In genomic region chr2:127679680-127680361, GRCh38 we compare ENCODE assay signal across 18 cellular contexts. TPM values are rescaled to one million over a fixed set of nuclear protein-coding genes. Genes with fewer than 3 reads are reported as not detected.
"Had no signal": no experiment of that assay in that cellular context is flagged by ENCODE, and none has a peak within 500 bp of the region (broad histone marks: within the 10 kb centered on the region; RNA-seq: fewer than 3 reads in every experiment).

No MANE protein-coding gene starts in this region.

- DNase-seq: activated CD4-positive, alpha-beta T cell treated with anti-CD3 and anti-CD28 coated beads for 4 hours; activated CD8-positive, alpha-beta memory T cell treated with anti-CD3 and anti-CD28 coated beads, Interleukin-2, amount 50 U/mL, for 4 hours; activated CD8-positive, alpha-beta T cell treated with anti-CD3 and anti-CD28 coated beads for 36 hours; activated gamma-delta T cell treated with Interleukin-2 at 50 U/mL for 16 hours; activated naive CD8-positive, alpha-beta T cell treated with anti-CD3 and anti-CD28 coated beads, Interleukin-2, amount 10 ng/mL, durations not matched to agents 7 days and 5 days; activated T-cell treated with anti-CD3 and anti-CD28 coated beads, Interleukin-2, amount 50 U/mL, for 72 hours; aorta; stimulated activated CD4-positive, alpha-beta T cell treated with anti-CD3 and anti-CD28 coated beads, Interleukin-12 subunit alpha, Interleukin-12 subunit beta, amount 100 ng/mL, for 4 hours; stimulated activated CD4-positive, alpha-beta T cell treated with anti-CD3 and anti-CD28 coated beads, Interleukin-2, amount 100 ng/mL, for 48 hours; T-helper 1 cell; WERI-Rb-1 had no signal

- H3K27me3 ChIP-seq: esophagus muscularis mucosa, vagina had no signal

- H3K27ac Mint-ChIP-seq: activated CD8-positive, alpha-beta T cell treated with anti-CD3 and anti-CD28 coated beads for 36 hours; activated naive CD8-positive, alpha-beta T cell treated with anti-CD3 and anti-CD28 coated beads, Interleukin-2, amount 10 ng/mL, durations not matched to agents 7 days and 5 days; activated T-cell treated with anti-CD3 and anti-CD28 coated beads, Interleukin-2, amount 50 U/mL, for 72 hours; stimulated activated naive CD8-positive, alpha-beta T cell treated with anti-CD3 and anti-CD28 coated beads, Interleukin-15, Interleukin-2, amounts not matched to agents 100 ng/mL and 50 ng/mL, for 24 hours had no signal

- H3K4me1 ChIP-seq: breast epithelium had no signal

- H3K9me3 Mint-ChIP-seq: activated CD8-positive, alpha-beta T cell treated with anti-CD3 and anti-CD28 coated beads for 36 hours; activated naive CD8-positive, alpha-beta T cell treated with anti-CD3 and anti-CD28 coated beads, Interleukin-2, amount 10 ng/mL, durations not matched to agents 7 days and 5 days; activated T-cell treated with anti-CD3 and anti-CD28 coated beads, Interleukin-2, amount 50 U/mL, for 72 hours; stimulated activated naive CD8-positive, alpha-beta T cell treated with anti-CD3 and anti-CD28 coated beads, Interleukin-15, Interleukin-2, amounts not matched to agents 100 ng/mL and 50 ng/mL, for 24 hours had no signal

- H3K36me3 Mint-ChIP-seq: activated naive CD8-positive, alpha-beta T cell treated with anti-CD3 and anti-CD28 coated beads, Interleukin-2, amount 10 ng/mL, durations not matched to agents 7 days and 5 days had no signal

- H3K27ac ChIP-seq: breast epithelium, neutrophil, vagina, WERI-Rb-1 had no signal

- ATAC-seq: activated CD8-positive, alpha-beta T cell treated with anti-CD3 and anti-CD28 coated beads for 36 hours; activated T-cell treated with anti-CD3 and anti-CD28 coated beads, Interleukin-2, amount 50 U/mL, for 72 hours; left lobe of liver had no signal

- H3K4me3 ChIP-seq: breast epithelium, vagina had no signal

- H3K9me3 ChIP-seq: breast epithelium, esophagus muscularis mucosa, neutrophil, vagina had no signal

- H3K36me3 ChIP-seq: breast epithelium, esophagus muscularis mucosa, neutrophil, vagina, WERI-Rb-1 had no signal

- H3K4me3 Mint-ChIP-seq: activated CD8-positive, alpha-beta T cell treated with anti-CD3 and anti-CD28 coated beads for 36 hours; activated naive CD8-positive, alpha-beta T cell treated with anti-CD3 and anti-CD28 coated beads, Interleukin-2, amount 10 ng/mL, durations not matched to agents 7 days and 5 days; activated T-cell treated with anti-CD3 and anti-CD28 coated beads, Interleukin-2, amount 50 U/mL, for 72 hours; stimulated activated naive CD8-positive, alpha-beta T cell treated with anti-CD3 and anti-CD28 coated beads, Interleukin-15, Interleukin-2, amounts not matched to agents 100 ng/mL and 50 ng/mL, for 24 hours had no signal

RNA-seq across cellular contexts. Expression of gene GPR17, which starts 33.9 kb away (rescaled TPM):
- total RNA-seq: activated CD8-positive, alpha-beta T cell treated with anti-CD3 and anti-CD28 coated beads for 36 hours; activated naive CD8-positive, alpha-beta T cell treated with anti-CD3 and anti-CD28 coated beads, Interleukin-2, amount 10 ng/mL, durations not matched to agents 7 days and 5 days; activated T-cell treated with anti-CD3 and anti-CD28 coated beads, Interleukin-2, amount 50 U/mL, for 72 hours; breast epithelium; fibroblast of villous mesenchyme; left lobe of liver; vagina had no signal
